ENCODE assay signal across 8 cellular contexts in the genomic region with DNA sequence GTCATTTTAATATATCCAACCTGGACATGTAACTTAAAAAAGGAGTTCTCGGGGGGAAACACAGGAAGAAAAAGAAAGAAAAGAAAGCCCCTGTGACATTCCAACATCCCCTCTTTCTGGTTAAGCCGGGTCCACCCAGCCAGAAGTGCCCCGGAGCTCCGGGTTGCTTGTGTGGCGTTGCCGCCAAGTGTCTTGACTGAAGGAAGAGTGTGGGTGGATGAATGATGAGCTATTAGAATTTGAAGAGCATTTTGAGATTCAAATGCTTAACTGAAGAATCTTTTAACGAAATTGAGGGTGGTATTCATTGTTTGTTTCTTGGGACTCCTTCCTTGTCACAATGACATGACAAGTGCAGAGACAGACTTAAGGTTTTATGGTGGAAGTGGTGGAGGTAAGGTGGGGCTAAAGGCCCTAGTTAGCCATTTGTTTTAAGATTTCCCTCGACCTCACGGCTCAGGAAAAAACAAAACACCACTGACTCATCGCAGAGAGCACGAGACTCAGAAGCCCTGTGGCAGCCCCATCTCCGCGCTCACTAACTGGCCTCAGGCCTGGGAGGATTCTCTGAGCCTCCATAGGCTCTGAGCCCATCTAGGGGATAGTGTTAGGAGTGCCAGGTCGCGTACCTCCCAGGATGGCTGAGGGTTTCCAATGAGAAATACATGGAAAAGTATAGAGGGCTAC. TPM values are rescaled to one million over a fixed set of nuclear protein-coding genes. Genes with fewer than 3 reads are reported as not detected.
DNase-seq lines count a peak whose midpoint lies in the region; ATAC-seq and TF ChIP-seq lines count a peak whose summit lies in the region.

No MANE protein-coding gene starts in this region.

- peaks cover 83% of the 10 kb centered on the region for H3K27me3 Mint-ChIP-seq in progenitor cell of endocrine pancreas

- H3K4me3 ChIP-seq in fibroblast of villous mesenchyme (ENCODE audit: low read depth, low read length): no peak overlapping the region

- H3K36me3 Mint-ChIP-seq in progenitor cell of endocrine pancreas (ENCODE audit: insufficient read depth): no peaks in the 10 kb centered on the region

- H3K4me1 Mint-ChIP-seq in progenitor cell of endocrine pancreas (ENCODE audit: low read depth): peaks cover 10% of the 10 kb centered on the region

- H3K4me3 Mint-ChIP-seq in progenitor cell of endocrine pancreas (ENCODE audit: low read depth): peak overlapping the region; percentile 82

- ATAC-seq in GM19328 (IDR thresholded peaks at IDR 0.05; ENCODE audit: unreplicated experiment): no peak
- no peak for ATAC-seq in HG02973 (IDR thresholded peaks at IDR 0.05; ENCODE audit: unreplicated experiment)

- DNase-seq in EL (peak; percentile 84), SW480 (ENCODE audit: low spot score) (peak; percentile 79), fibroblast of villous mesenchyme (ENCODE audit: low read depth) (peak; percentile 87), progenitor cell of endocrine pancreas (ENCODE audit: low spot score, unreplicated experiment) (no peak)
- DNase-seq in stimulated activated naive CD4-positive, alpha-beta T cell (lab: John Stamatoyannopoulos, UW): no peak
- no peak for DNase-seq in effector CD4-positive, alpha-beta T cell

- TF ChIP-seq CTCF in fibroblast of villous mesenchyme (IDR thresholded peaks at IDR 0.05; ENCODE audit: insufficient read depth, low read depth, low read length) (no peak), progenitor cell of endocrine pancreas (IDR thresholded peaks at IDR 0.05; ENCODE audit: unreplicated experiment) (no peak)

- no peaks in the 10 kb centered on the region for H3K9me3 Mint-ChIP-seq in progenitor cell of endocrine pancreas (ENCODE audit: low read depth)

- peak overlapping the region; percentile 86 for H3K27ac Mint-ChIP-seq in progenitor cell of endocrine pancreas

RNA-seq across cellular contexts. Expression of a gene that starts 1.8 kb away (rescaled TPM):
- total RNA-seq in fibroblast of villous mesenchyme (4.3 and 7.1 TPM in 2 replicates), progenitor cell of endocrine pancreas (9.0 and 15.0 TPM in 2 replicates)

Comparison
In these comparisons a context has a peak if more than half of its experiments do, and no peak if none do; other contexts are left out.
1. DNase-seq: peak in EL (single experiment), SW480 (single experiment) and fibroblast of villous mesenchyme (single experiment); none in progenitor cell of endocrine pancreas (single experiment), stimulated activated naive CD4-positive, alpha-beta T cell (0 of 6) and effector CD4-positive, alpha-beta T cell (single experiment).